In genomic region chr21:45367402-45368351, GRCh38 we compare ENCODE assay signal across 14 cellular contexts. TPM values are rescaled to one million over a fixed set of nuclear protein-coding genes. Genes with fewer than 3 reads are reported as not detected.
A peak's percentile ranks its signal among the peaks of the same experiment; 100 is the strongest.
DNase-seq lines count a peak whose midpoint lies in the region; ATAC-seq, FAIRE-seq and TF ChIP-seq lines count a peak whose summit lies in the region.
"Had no signal": no experiment of that assay in that cellular context is flagged by ENCODE, and none has a peak within 500 bp of the region (broad histone marks: within the 10 kb centered on the region; RNA-seq: fewer than 3 reads in every experiment).

No MANE protein-coding gene starts in this region.

- H3K9me3 ChIP-seq in A673 (ENCODE audit: low read depth, low read length, poor library complexity, severe bottlenecking), result no peaks in the 10 kb centered on the region

- ATAC-seq in WTC11, result no peak

- CTCF ChIA-PET in WTC11 (lab: Charles Lee), result no interaction called here
- CTCF ChIA-PET in GM10248 (lab: Yijun Ruan, JAX), result no interaction called here
- CTCF ChIA-PET in A673 (lab: Charles Lee), result no interaction called here

- FAIRE-seq in H54 (lab: Jason Lieb, UNC), result no peak

- POLR2A ChIA-PET in WTC11 (lab: Charles Lee), result no interaction called here
- POLR2A ChIA-PET in GM10248 (lab: Yijun Ruan, JAX), result no interaction called here
- POLR2A ChIA-PET in A673 (lab: Charles Lee; ENCODE audit: low non-redundant PET), result no interaction called here

- no peak overlapping the region for H3K4me3 Mint-ChIP-seq in WTC11
- H3K4me3 Mint-ChIP-seq: memory B cell had no signal

- peaks cover 35% of the 10 kb centered on the region for H3K4me1 Mint-ChIP-seq in WTC11

- no TSS peak for BruUV-seq in A673 (replicated peaks; lab: Mats Ljungman, UMichigan)

- peak overlapping the region in 15 of 21 experiments; percentile 1 to 94 (median 59) for H3K27ac ChIP-seq in skin epidermis
- H3K27ac ChIP-seq in A673 (ENCODE audit: low read depth, low read length, poor library complexity, severe bottlenecking), result no peak overlapping the region

- intact Hi-C loops in A673 (cut with micrococcal nuclease; ENCODE audit: unreplicated experiment), result no loop called here

- peaks cover 5% of the 10 kb centered on the region for H3K9me3 Mint-ChIP-seq in WTC11
- H3K9me3 Mint-ChIP-seq: memory B cell had no signal

- H3K36me3 Mint-ChIP-seq in WTC11, result no peaks in the 10 kb centered on the region
- H3K36me3 Mint-ChIP-seq: memory B cell had no signal

- no peaks in the 10 kb centered on the region for H3K36me3 ChIP-seq in A673 (ENCODE audit: insufficient read depth, low read length, poor library complexity, severe bottlenecking)

- H3K4me3 ChIP-seq in skin epidermis, result no peak overlapping the region
- H3K4me3 ChIP-seq in A673 (ENCODE audit: low read depth, low read length, poor library complexity, severe bottlenecking), result no peak overlapping the region

- no peaks in the 10 kb centered on the region; the same call in 1 of the 2 replicates for H3K27me3 Mint-ChIP-seq in WTC11 (ENCODE audit: low read depth)

- TF ChIP-seq POLR2A in H54 (IDR thresholded peaks at IDR 0.05; ENCODE audit: low read depth, low read length), result peak; percentile 11; the same call in 1 of the 2 replicates

- H3K27ac Mint-ChIP-seq in WTC11, result peak overlapping the region; percentile 81; the same call in 1 of the 2 replicates
- H3K27ac Mint-ChIP-seq: memory B cell, progenitor cell of endocrine pancreas had no signal

- DNase-seq in H54 (ENCODE audit: insufficient read length, low spot score) (no peak), WTC11 (ENCODE audit: low spot score) (no peak), hepatic stellate cell (ENCODE audit: low spot score) (peak; percentile 78), amygdala (lab: John Stamatoyannopoulos, UW) (no peak), GM10248 (ENCODE audit: extremely low spot score) (no peak), retina (no peak), A673 (ENCODE audit: low spot score) (no peak)
- DNase-seq: activated T-cell treated with anti-CD3 and anti-CD28 coated beads, Interleukin-2, amount 50 U/mL, for 48 hours; hypothalamus; KG1; NCI-H187 treated with DMSO at 0.1 percent for 48 hours had no signal

- TF ChIP-seq CTCF in WTC11 (IDR thresholded peaks at IDR 0.05) (no peak), GM10248 (IDR thresholded peaks at IDR 0.05; ENCODE audit: control extremely low read depth, extremely low read depth, low read depth, missing control alignments) (no peak), A673 (conservative IDR thresholded peaks at IDR 0.05; ENCODE audit: low read depth, low read length) (no peak)

- no peaks in the 10 kb centered on the region for H3K4me1 ChIP-seq in A673 (ENCODE audit: insufficient read depth, low read length, poor library complexity, severe bottlenecking)

- H3K27me3 ChIP-seq in A673 (replicated peaks; ENCODE audit: insufficient read depth, low read depth, low read length, poor library complexity), result no peaks in the 10 kb centered on the region

TF ChIP-seq in WTC11, 78 proteins besides CTCF, POLR2A, EP300 and RAD21:
- no peak for TF ChIP-seq SOX15 (CRISPR knock-in tag; IDR thresholded peaks at IDR 0.05)
- no peak for TF ChIP-seq ZNF416 (CRISPR knock-in tag; IDR thresholded peaks at IDR 0.05)
- no peak for TF ChIP-seq TEAD4 (CRISPR knock-in tag; IDR thresholded peaks at IDR 0.05)

RNA-seq across cellular contexts. Expression of gene COL18A1, which starts 37.3 kb away (rescaled TPM):
- total RNA-seq in WTC11 (2021) (231 to 241 TPM (median 231 TPM) in 3 replicates), A673 (2021) (3.3 and 5.0 TPM in 2 replicates)

Comparison
In these comparisons a context has a peak if more than half of its experiments do, and no peak if none do; other contexts are left out.
1. RNA of gene COL18A1, which starts 37.3 kb away (total RNA-seq): 231 to 241 TPM in WTC11; 3.3 to 5.0 TPM in A673; every median in the first group is over 10 times any median in the second.